ENCODE assay signal across 22 cellular contexts in genomic region chr4:52477191-52477590, GRCh38.
DNase-seq lines count a peak whose midpoint lies in the region; ATAC-seq and TF ChIP-seq lines count a peak whose summit lies in the region.
"Had no signal": no experiment of that assay in that cellular context is flagged by ENCODE, and none has a peak within 500 bp of the region (broad histone marks: within the 10 kb centered on the region; RNA-seq: fewer than 3 reads in every experiment).

No MANE protein-coding gene starts in this region.

- BruUV-seq in PC-3 (replicated peaks; lab: Mats Ljungman, UMichigan): no TSS peak

- WGBS in ovary, 3 donors: 45 to 48% (median 46%) methylated on average over 3 of the region's 3 CpGs

- no peak overlapping the region for H3K27ac Mint-ChIP-seq in activated T-helper 17 cell treated with anti-CD3 and anti-CD28 coated beads, Interleukin-2, amount 50 U/mL, for 72 hours
- H3K27ac Mint-ChIP-seq in chondrocyte (ENCODE audit: unreplicated experiment): peak overlapping the region; percentile 6
- H3K27ac Mint-ChIP-seq: B cell; CD8-positive, alpha-beta T cell; H9 had no signal

- no peak overlapping the region for H3K9ac ChIP-seq in PC-3 (ENCODE audit: low read length)
- H3K9ac ChIP-seq: BLaER1 treated with 17β-estradiol and CSF1 and Interleukin-3, amounts not matched to agents 10 nM and 100 nM had no signal

- no peaks in the 10 kb centered on the region for H3K36me3 ChIP-seq in PC-3 (ENCODE audit: low read depth, low read length)
- H3K36me3 ChIP-seq in ovary: no peaks in the 10 kb centered on the region
- H3K36me3 ChIP-seq: BLaER1 treated with 17β-estradiol and CSF1 and Interleukin-3, amounts not matched to agents 10 nM and 100 nM had no signal

- H3K4me1 Mint-ChIP-seq in activated T-helper 17 cell treated with anti-CD3 and anti-CD28 coated beads, Interleukin-2, amount 50 U/mL, for 72 hours: no peaks in the 10 kb centered on the region
- peaks cover 3% of the 10 kb centered on the region for H3K4me1 Mint-ChIP-seq in chondrocyte (ENCODE audit: low read depth)
- H3K4me1 Mint-ChIP-seq: B cell had no signal

- H3K4me1 ChIP-seq in PC-3 (ENCODE audit: insufficient read depth, low read length) (no peaks in the 10 kb centered on the region), ovary (ENCODE audit: insufficient read depth) (no peaks in the 10 kb centered on the region)
- H3K4me1 ChIP-seq: A549; BLaER1 treated with 17β-estradiol and CSF1 and Interleukin-3, amounts not matched to agents 10 nM and 100 nM had no signal

- H3K27me3 Mint-ChIP-seq in activated T-helper 17 cell treated with anti-CD3 and anti-CD28 coated beads, Interleukin-2, amount 50 U/mL, for 72 hours: peaks cover 12% of the 10 kb centered on the region
- peaks cover 4% of the 10 kb centered on the region for H3K27me3 Mint-ChIP-seq in chondrocyte (ENCODE audit: low read depth)

- intact Hi-C loops in PC-3 (cut with micrococcal nuclease): no loop called here
- intact Hi-C loops in ovary (cut with DNase I): no loop called here

- POLR2A ChIA-PET in PC-3 (lab: Charles Lee; ENCODE audit: unreplicated experiment): no interaction called here

- no peak for TF ChIP-seq CTCF in chondrocyte (IDR thresholded peaks at IDR 0.05)
- no peak for TF ChIP-seq CTCF in PC-3 (conservative IDR thresholded peaks at IDR 0.05; ENCODE audit: low read depth, low read length)
- TF ChIP-seq CTCF in ovary (IDR thresholded peaks at IDR 0.05): no peak

- H3K4me3 ChIP-seq in PC-3 (ENCODE audit: low read length): no peak overlapping the region
- H3K4me3 ChIP-seq in ovary: no peak overlapping the region
- H3K4me3 ChIP-seq: A549; BLaER1 treated with 17β-estradiol and CSF1 and Interleukin-3, amounts not matched to agents 10 nM and 100 nM; GM12878 had no signal

- H4K20me1 ChIP-seq in PC-3 (ENCODE audit: low read length): no peaks in the 10 kb centered on the region
- H4K20me1 ChIP-seq: BLaER1 treated with 17β-estradiol and CSF1 and Interleukin-3, amounts not matched to agents 10 nM and 100 nM had no signal

- no peak for TF ChIP-seq POLR2A in ovary (IDR thresholded peaks at IDR 0.05)

- no peak overlapping the region for H2AFZ ChIP-seq in PC-3 (ENCODE audit: low read length)

- peak; percentile 52 for ATAC-seq in activated T-helper 17 cell treated with anti-CD3 and anti-CD28 coated beads, Interleukin-2, amount 50 U/mL, for 72 hours (replicated peaks)
- ATAC-seq in PC-3: no peak
- ATAC-seq: A549; CD8-positive, alpha-beta T cell; GM12878 had no signal

- H3K4me2 ChIP-seq in PC-3 (ENCODE audit: low read length): no peak overlapping the region
- H3K4me2 ChIP-seq: A549; BLaER1 treated with 17β-estradiol and CSF1 and Interleukin-3, amounts not matched to agents 10 nM and 100 nM had no signal

- H3K4me3 Mint-ChIP-seq in activated T-helper 17 cell treated with anti-CD3 and anti-CD28 coated beads, Interleukin-2, amount 50 U/mL, for 72 hours: no peak overlapping the region
- no peak overlapping the region for H3K4me3 Mint-ChIP-seq in chondrocyte (ENCODE audit: unreplicated experiment)
- H3K4me3 Mint-ChIP-seq: B cell; CD8-positive, alpha-beta T cell; H9 had no signal

- H3K79me2 ChIP-seq in PC-3 (ENCODE audit: low read length): no peaks in the 10 kb centered on the region

- H3K9me3 Mint-ChIP-seq in activated T-helper 17 cell treated with anti-CD3 and anti-CD28 coated beads, Interleukin-2, amount 50 U/mL, for 72 hours: no peaks in the 10 kb centered on the region
- no peaks in the 10 kb centered on the region for H3K9me3 Mint-ChIP-seq in chondrocyte (ENCODE audit: low read depth)

- TF ChIP-seq EP300 in ovary (IDR thresholded peaks at IDR 0.05): no peak

- no peaks in the 10 kb centered on the region for H3K36me3 Mint-ChIP-seq in activated T-helper 17 cell treated with anti-CD3 and anti-CD28 coated beads, Interleukin-2, amount 50 U/mL, for 72 hours (ENCODE audit: low read depth)
- H3K36me3 Mint-ChIP-seq in chondrocyte (ENCODE audit: low read depth): peaks cover under 1% of the 10 kb centered on the region
- H3K36me3 Mint-ChIP-seq: CD8-positive, alpha-beta T cell had no signal

- DNase-seq in Ammon's horn (ENCODE audit: low spot score): peak; percentile 51
- no peak for DNase-seq in chondrocyte (ENCODE audit: low spot score)
- peak; percentile 12 for DNase-seq in occipital lobe (lab: John Stamatoyannopoulos, UW)
- DNase-seq in PC-3: no peak
- no peak for DNase-seq in ovary
- DNase-seq in AG08395 (ENCODE audit: low spot score): no peak
- no peak for DNase-seq in stimulated activated CD4-positive, alpha-beta T cell treated with anti-CD3 and anti-CD28 coated beads, Interleukin-2, amount 100 ng/mL, for 24 hours
- DNase-seq: CD8-positive, alpha-beta T cell; COR-L47; DMS 273 treated with DMSO at 0.1 percent for 48 hours; DMS53; DND-41; EL; H9; IMR-90 had no signal

- no peaks in the 10 kb centered on the region for H3K9me3 ChIP-seq in PC-3 (ENCODE audit: low read length)
- H3K9me3 ChIP-seq in ovary: no peaks in the 10 kb centered on the region
- H3K9me3 ChIP-seq: A549; BLaER1 treated with 17β-estradiol and CSF1 and Interleukin-3, amounts not matched to agents 10 nM and 100 nM had no signal

- H3K27me3 ChIP-seq in PC-3 (ENCODE audit: low read length) (peaks cover 36% of the 10 kb centered on the region), ovary (no peaks in the 10 kb centered on the region)
- H3K27me3 ChIP-seq: BLaER1 treated with 17β-estradiol and CSF1 and Interleukin-3, amounts not matched to agents 10 nM and 100 nM had no signal

- H3K27ac ChIP-seq in PC-3 (ENCODE audit: low read length) (no peak overlapping the region), ovary (no peak overlapping the region)
- H3K27ac ChIP-seq: 22Rv1; A549; BLaER1 treated with 17β-estradiol and CSF1 and Interleukin-3, amounts not matched to agents 10 nM and 100 nM; HL-60 had no signal

- no peaks in the 10 kb centered on the region for H3F3A ChIP-seq in PC-3 (ENCODE audit: low read length, unreplicated experiment)

- CTCF ChIA-PET in PC-3 (lab: Charles Lee): no interaction called here

- H3K9me2 ChIP-seq in PC-3 (replicated peaks; ENCODE audit: low read length): 0 out of 2 replicates have a peak, but pooled peaks cover 3% of the 10 kb centered on the region

Comparison
In these comparisons a context has a peak if more than half of its experiments do, and no peak if none do; other contexts are left out.
1. DNase-seq: peak in Ammon's horn (single experiment) and occipital lobe (single experiment); none in chondrocyte (single experiment), PC-3 (single experiment), ovary (0 of 5), AG08395 (single experiment) and stimulated activated CD4-positive, alpha-beta T cell treated with anti-CD3 and anti-CD28 coated beads, Interleukin-2, amount 100 ng/mL, for 24 hours (0 of 2).